In the genomic region with DNA sequence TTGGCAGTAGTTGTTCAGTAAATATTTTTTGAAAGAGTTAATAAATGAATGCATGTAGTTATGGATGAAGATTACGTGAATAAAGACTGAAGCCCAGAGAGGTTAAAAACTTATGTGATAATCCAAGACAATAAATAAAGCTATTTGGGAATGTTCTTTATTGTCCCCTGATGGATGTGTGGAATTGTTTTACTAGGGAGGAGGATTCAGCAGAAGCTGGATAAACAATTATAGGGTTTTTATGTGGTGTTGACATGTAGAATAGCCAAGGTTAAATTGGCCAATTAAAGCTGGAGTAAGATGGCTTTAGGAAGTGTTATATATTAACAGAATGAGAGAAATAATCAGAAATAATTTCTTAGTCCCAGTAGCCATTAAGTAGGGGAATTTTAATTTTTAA, we compare ENCODE assay signal across 24 cellular contexts.
"Had no signal": no experiment of that assay in that cellular context is flagged by ENCODE, and none has a peak within 500 bp of the region (broad histone marks: within the 10 kb centered on the region; RNA-seq: fewer than 3 reads in every experiment).

No MANE protein-coding gene starts in this region.

- FAIRE-seq: HepG2, RCC 7860 had no signal

- ATAC-seq: HepG2 had no signal

- H3K4me3 ChIP-seq: SJSA1, SK-N-MC had no signal

- DNase-seq: IMR-90, Karpas-422, KG1, MM.1S, MV-4-11, NCI-H1048, NCI-H1105, NCI-H1436 treated with DMSO at 0.1 percent for 48 hours, NCI-H1694, NCI-H187 treated with DMSO at 0.1 percent for 48 hours, NCI-H2029 treated with DMSO at 0.1 percent for 48 hours, NCI-H2171 treated with DMSO at 0.1 percent for 48 hours, NCI-H345, NCI-H446 treated with DMSO at 0.1 percent for 48 hours, NCI-H510A treated with DMSO at 0.1 percent for 48 hours, NCI-H526, NCI-H82, Right ventricle myocardium superior, RPMI8226, SIG-M5 had no signal

- H3K27ac ChIP-seq: SJSA1, SK-N-MC had no signal
